26 cellular contexts compared by ENCODE assay signal in genomic region chr3:97954193-97954827, GRCh38. TPM values are rescaled to one million over a fixed set of nuclear protein-coding genes. Genes with fewer than 3 reads are reported as not detected.
DNase-seq lines count a peak whose midpoint lies in the region; ATAC-seq, FAIRE-seq and TF ChIP-seq lines count a peak whose summit lies in the region.
"Had no signal": no experiment of that assay in that cellular context is flagged by ENCODE, and none has a peak within 500 bp of the region (broad histone marks: within the 10 kb centered on the region; RNA-seq: fewer than 3 reads in every experiment).

No MANE protein-coding gene starts in this region.

- peaks cover 2% of the 10 kb centered on the region for H3K79me2 ChIP-seq in mammary epithelial cell (ENCODE audit: insufficient read depth, low read length)

- H3K4me1 ChIP-seq in mammary epithelial cell (ENCODE audit: insufficient read depth, low read length) (peaks cover 2% of the 10 kb centered on the region), A673 (ENCODE audit: insufficient read depth, low read length, poor library complexity, severe bottlenecking) (no peaks in the 10 kb centered on the region)
- H3K4me1 ChIP-seq: Caco-2 had no signal

- H3K27ac Mint-ChIP-seq in activated T-helper 1 cell treated with anti-CD3 and anti-CD28 coated beads, Interleukin-12 subunit alpha, Interleukin-12 subunit beta, Interleukin-2, Interleukin-4 antibody, amounts not matched to agents 30 ng/mL and 10 ng/mL and 1 ng/mL, durations not matched to agents 14 hours and 24 hours and 36 hours = peak overlapping the region; percentile 29
- H3K27ac Mint-ChIP-seq: activated CD8-positive, alpha-beta T cell treated with anti-CD3 and anti-CD28 coated beads for 36 hours; HFFc6 had no signal

- 91% methylated on average over 8 of the region's 9 CpGs for WGBS in mammary epithelial cell (ENCODE audit: low coverage, missing lambda C conversion rate)

- H3K27me3 ChIP-seq in mammary epithelial cell (ENCODE audit: insufficient read depth, low read length) = no peaks in the 10 kb centered on the region
- no peaks in the 10 kb centered on the region for H3K27me3 ChIP-seq in A673 (replicated peaks; ENCODE audit: insufficient read depth, low read depth, low read length, poor library complexity)
- H3K27me3 ChIP-seq: thyroid gland had no signal

- H3K36me3 Mint-ChIP-seq in activated T-helper 1 cell treated with anti-CD3 and anti-CD28 coated beads, Interleukin-12 subunit alpha, Interleukin-12 subunit beta, Interleukin-2, Interleukin-4 antibody, amounts not matched to agents 30 ng/mL and 10 ng/mL and 1 ng/mL, durations not matched to agents 14 hours and 24 hours and 36 hours (ENCODE audit: low read depth) = peaks cover 64% of the 10 kb centered on the region

- H3K9me3 Mint-ChIP-seq in activated T-helper 1 cell treated with anti-CD3 and anti-CD28 coated beads, Interleukin-12 subunit alpha, Interleukin-12 subunit beta, Interleukin-2, Interleukin-4 antibody, amounts not matched to agents 30 ng/mL and 10 ng/mL and 1 ng/mL, durations not matched to agents 14 hours and 24 hours and 36 hours = no peaks in the 10 kb centered on the region
- H3K9me3 Mint-ChIP-seq: activated CD8-positive, alpha-beta T cell treated with anti-CD3 and anti-CD28 coated beads for 36 hours; HFFc6 had no signal

- no peaks in the 10 kb centered on the region for H4K20me1 ChIP-seq in mammary epithelial cell (ENCODE audit: insufficient read depth, low read length)

- H3K4me3 ChIP-seq in mammary epithelial cell (replicated peaks in 1 of 3; ENCODE audit: insufficient read depth in 1 of 3, low read depth in 2 of 3, low read length in 3 of 3) (no peak overlapping the region), A673 (ENCODE audit: low read depth, low read length, poor library complexity, severe bottlenecking) (no peak overlapping the region)
- H3K4me3 ChIP-seq: coronary artery, thyroid gland had no signal

- peaks cover 34% of the 10 kb centered on the region for H3K36me3 ChIP-seq in mammary epithelial cell (ENCODE audit: insufficient read depth, low read length)
- H3K36me3 ChIP-seq in A673 (ENCODE audit: insufficient read depth, low read length, poor library complexity, severe bottlenecking) = peaks cover 4% of the 10 kb centered on the region

- no TSS peak for BruUV-seq in mammary epithelial cell (replicated peaks; lab: Mats Ljungman, UMichigan)
- no TSS peak for BruUV-seq in A673 (replicated peaks; lab: Mats Ljungman, UMichigan)

- no peak for TF ChIP-seq CTCF in mammary epithelial cell (conservative IDR thresholded peaks at IDR 0.05 in 1 of 2, IDR thresholded peaks at IDR 0.05 in 1 of 2; ENCODE audit: extremely low read depth in 1 of 2, insufficient read depth in 1 of 2, low read depth in 1 of 2, low read length in 2 of 2)
- no peak for TF ChIP-seq CTCF in A673 (conservative IDR thresholded peaks at IDR 0.05; ENCODE audit: low read depth, low read length)

- DNase-seq in GM12891 (ENCODE audit: insufficient read length, low spot score) = no peak
- DNase-seq in activated T-helper 1 cell treated with anti-CD3 and anti-CD28 coated beads, Interleukin-12 subunit alpha, Interleukin-12 subunit beta, Interleukin-2, Interleukin-4 antibody, amounts not matched to agents 30 ng/mL and 10 ng/mL and 1 ng/mL, durations not matched to agents 14 hours and 24 hours and 36 hours (ENCODE audit: low spot score) = no peak
- no peak for DNase-seq in mammary epithelial cell
- no peak for DNase-seq in head of caudate nucleus
- DNase-seq in A673 (ENCODE audit: low spot score) = no peak
- no peak for DNase-seq in SHP77 (lab: John Stamatoyannopoulos, UW)
- DNase-seq: activated CD8-positive, alpha-beta T cell treated with anti-CD3 and anti-CD28 coated beads for 36 hours; activated effector memory CD4-positive, alpha-beta T cell treated with anti-CD3 and anti-CD28 coated beads, Interleukin-2, amount 50 U/mL, for 16 hours; Caco-2; erythroblast; GDM1; glutamatergic neuron; HFFc6; IMR-90; NCI-H1092; NK-92 treated with Interleukin-12 subunit alpha and Interleukin-12 subunit beta, amount 100 ng/mL, for 24 hours; SK-N-SH; stimulated activated CD4-positive, alpha-beta T cell treated with anti-CD3 and anti-CD28 coated beads, Interleukin-4, amount 100 ng/mL, for 1 hour; thyroid gland had no signal

- intact Hi-C loops in activated T-helper 1 cell treated with anti-CD3 and anti-CD28 coated beads, Interleukin-12 subunit alpha, Interleukin-12 subunit beta, Interleukin-2, Interleukin-4 antibody, amounts not matched to agents 30 ng/mL and 10 ng/mL and 1 ng/mL, durations not matched to agents 14 hours and 24 hours and 36 hours (cut with micrococcal nuclease) = no loop called here
- intact Hi-C loops in mammary epithelial cell (cut with micrococcal nuclease) = no loop called here
- intact Hi-C loops in head of caudate nucleus (cut with DNase I) = no loop called here
- intact Hi-C loops in A673 (cut with micrococcal nuclease; ENCODE audit: unreplicated experiment) = no loop called here

- H2AFZ ChIP-seq in mammary epithelial cell (ENCODE audit: low read depth, low read length) = no peak overlapping the region

- H3K4me3 Mint-ChIP-seq in activated T-helper 1 cell treated with anti-CD3 and anti-CD28 coated beads, Interleukin-12 subunit alpha, Interleukin-12 subunit beta, Interleukin-2, Interleukin-4 antibody, amounts not matched to agents 30 ng/mL and 10 ng/mL and 1 ng/mL, durations not matched to agents 14 hours and 24 hours and 36 hours = no peak overlapping the region
- H3K4me3 Mint-ChIP-seq: activated CD8-positive, alpha-beta T cell treated with anti-CD3 and anti-CD28 coated beads for 36 hours; HFFc6 had no signal

- dilution Hi-C loops in mammary epithelial cell (cut with HindIII; ENCODE audit: low sequenced_read_pairs) = no loop called here

- H3K9me3 ChIP-seq in mammary epithelial cell (replicated peaks; ENCODE audit: insufficient read depth, low read length) (no peaks in the 10 kb centered on the region), A673 (ENCODE audit: low read depth, low read length, poor library complexity, severe bottlenecking) (no peaks in the 10 kb centered on the region)
- H3K9me3 ChIP-seq: Caco-2, SK-N-SH, thyroid gland had no signal

- POLR2A ChIA-PET in A673 (lab: Charles Lee; ENCODE audit: low non-redundant PET) = no interaction called here

- peaks cover 30% of the 10 kb centered on the region for H3K4me1 Mint-ChIP-seq in activated T-helper 1 cell treated with anti-CD3 and anti-CD28 coated beads, Interleukin-12 subunit alpha, Interleukin-12 subunit beta, Interleukin-2, Interleukin-4 antibody, amounts not matched to agents 30 ng/mL and 10 ng/mL and 1 ng/mL, durations not matched to agents 14 hours and 24 hours and 36 hours (ENCODE audit: low read depth)

- in situ Hi-C loops in mammary epithelial cell (cut with MboI; ENCODE audit: low sequenced_read_pairs in 2 of 2) = no loop called here

- H3K27ac ChIP-seq in mammary epithelial cell (ENCODE audit: insufficient read depth, low read depth, low read length) = no peak overlapping the region
- H3K27ac ChIP-seq in A673 (ENCODE audit: low read depth, low read length, poor library complexity, severe bottlenecking) = no peak overlapping the region
- H3K27ac ChIP-seq: coronary artery had no signal

- CTCF ChIA-PET in mammary epithelial cell (lab: Charles Lee; ENCODE audit: low non-redundant PET) (no interaction called here), A673 (lab: Charles Lee) (no interaction called here)

- TF ChIP-seq POLR2A in GM12891 (IDR thresholded peaks at IDR 0.05; ENCODE audit: low read depth, low read length) = no peak

- H3K9ac ChIP-seq in mammary epithelial cell (ENCODE audit: insufficient read depth, low read length) = no peak overlapping the region
- H3K9ac ChIP-seq: SK-N-SH had no signal

- peak; percentile 13 for FAIRE-seq in GM12891 (lab: Jason Lieb, UNC)
- FAIRE-seq: astrocyte, GM18507, islet of Langerhans had no signal

- H3K4me2 ChIP-seq in mammary epithelial cell (ENCODE audit: insufficient read depth, low read depth, low read length) = no peak overlapping the region
- H3K4me2 ChIP-seq: SK-N-SH had no signal

- ATAC-seq in GM21360 (IDR thresholded peaks at IDR 0.05; ENCODE audit: unreplicated experiment) (peak; percentile 58), HG03139 (IDR thresholded peaks at IDR 0.05; ENCODE audit: unreplicated experiment) (peak; percentile 63)
- ATAC-seq: activated CD8-positive, alpha-beta T cell treated with anti-CD3 and anti-CD28 coated beads for 36 hours; sciatic nerve had no signal

- H3K27me3 Mint-ChIP-seq in activated T-helper 1 cell treated with anti-CD3 and anti-CD28 coated beads, Interleukin-12 subunit alpha, Interleukin-12 subunit beta, Interleukin-2, Interleukin-4 antibody, amounts not matched to agents 30 ng/mL and 10 ng/mL and 1 ng/mL, durations not matched to agents 14 hours and 24 hours and 36 hours (ENCODE audit: insufficient read depth) = no peaks in the 10 kb centered on the region
- H3K27me3 Mint-ChIP-seq: activated CD8-positive, alpha-beta T cell treated with anti-CD3 and anti-CD28 coated beads for 36 hours had no signal

TF ChIP-seq in GM12891, 5 proteins besides CTCF, POLR2A, EP300 and RAD21:
- TF ChIP-seq POLR2AphosphoS5 (IDR thresholded peaks at IDR 0.05; ENCODE audit: low read depth, low read length) (no peak), SPI1 (IDR thresholded peaks at IDR 0.05; ENCODE audit: low read depth, low read length) (peak; percentile 84)
TF ChIP-seq in GM12891: peak in this region for 1.

RNA-seq across cellular contexts. Expression of gene RIOX2, which starts 17.9 kb away (rescaled TPM):
- polyA plus RNA-seq in GM12891 (2012; ENCODE audit: low read depth, missing spikeins) = 17.9 TPM
- total RNA-seq in activated T-helper 1 cell treated with anti-CD3 and anti-CD28 coated beads, Interleukin-12 subunit alpha, Interleukin-12 subunit beta, Interleukin-2, Interleukin-4 antibody, amounts not matched to agents 30 ng/mL and 10 ng/mL and 1 ng/mL, durations not matched to agents 14 hours and 24 hours and 36 hours = 85.4 and 90.9 TPM in 2 replicates
- total RNA-seq in mammary epithelial cell (10 to 100 TPM; 33.3 to 42.4 TPM), A673 (2021) (28.4 and 29.1 TPM in 2 replicates)
- polyA plus RNA-seq in mammary epithelial cell = 20.5 TPM
- 9.9 TPM for polyA minus RNA-seq in mammary epithelial cell
